Comparison of ENCODE assay signal across 15 cellular contexts in genomic region chr10:129553928-129554327, GRCh38.
A peak's percentile ranks its signal among the peaks of the same experiment; 100 is the strongest.
DNase-seq lines count a peak whose midpoint lies in the region; ATAC-seq and TF ChIP-seq lines count a peak whose summit lies in the region.
"Had no signal": no experiment of that assay in that cellular context is flagged by ENCODE, and none has a peak within 500 bp of the region (broad histone marks: within the 10 kb centered on the region; RNA-seq: fewer than 3 reads in every experiment).

No MANE protein-coding gene starts in this region.

- H3K27ac ChIP-seq in BLaER1 (peak overlapping the region; percentile 81), OCI-LY1 (ENCODE audit: low read depth, low read length, poor library complexity, severe bottlenecking) (peak overlapping the region; percentile 93)
- H3K27ac ChIP-seq: GM23248 had no signal

- H3K79me2 ChIP-seq in OCI-LY1 (ENCODE audit: insufficient read depth, low read length): no peaks in the 10 kb centered on the region

- no peak overlapping the region for H2AFZ ChIP-seq in OCI-LY1 (ENCODE audit: low read length)
- H2AFZ ChIP-seq: GM23248 had no signal

- ATAC-seq in left lobe of liver (no peak), GM19455 (IDR thresholded peaks at IDR 0.05; ENCODE audit: unreplicated experiment) (no peak)

- DNase-seq in left lobe of liver (ENCODE audit: low spot score) (peak; percentile 37), G401 (ENCODE audit: low spot score) (no peak)
- DNase-seq in NK-92 treated with Interleukin-12 subunit alpha and Interleukin-12 subunit beta, amount 100 ng/mL, for 24 hours (lab: John Stamatoyannopoulos, UW): no peak
- DNase-seq: C1 segment of cervical spinal cord; Calu3; CD4-positive, alpha-beta memory T cell; COR-L47; DMS53; DMS79 treated with DMSO at 0.1 percent for 48 hours; GM23248; H7; HCEC 1CT had no signal

- H4K20me1 ChIP-seq in BLaER1 (no peaks in the 10 kb centered on the region), OCI-LY1 (ENCODE audit: insufficient read depth, low read length) (no peaks in the 10 kb centered on the region)

- no peaks in the 10 kb centered on the region for H3K27me3 ChIP-seq in BLaER1
- no peaks in the 10 kb centered on the region for H3K27me3 ChIP-seq in OCI-LY1 (ENCODE audit: insufficient read depth, low read length)

- H3K36me3 ChIP-seq in BLaER1 (peaks cover 56% of the 10 kb centered on the region), OCI-LY1 (ENCODE audit: insufficient read depth, low read length) (peaks cover 6% of the 10 kb centered on the region)

- no peak overlapping the region for H3K9ac ChIP-seq in BLaER1
- H3K9ac ChIP-seq in OCI-LY1 (ENCODE audit: low read length): peak overlapping the region; percentile 65; the same call in 1 of the 2 replicates
- H3K9ac ChIP-seq: GM23248 had no signal

- H3K4me3 ChIP-seq in BLaER1 (no peak overlapping the region), OCI-LY1 (ENCODE audit: low read depth, low read length, poor library complexity, severe bottlenecking) (no peak overlapping the region)
- H3K4me3 ChIP-seq: GM23248 had no signal

- H3F3A ChIP-seq in OCI-LY1 (ENCODE audit: insufficient read depth, low read length): no peaks in the 10 kb centered on the region

- TF ChIP-seq CTCF in OCI-LY1 (IDR thresholded peaks at IDR 0.05; ENCODE audit: low read length): no peak

- in situ Hi-C loops in G401 (cut with HindIII; ENCODE audit: low sequenced_read_pairs): no loop called here

- H3K4me2 ChIP-seq in BLaER1 (peak overlapping the region; percentile 74), OCI-LY1 (ENCODE audit: low read length) (no peak overlapping the region)

- H3K4me1 ChIP-seq in BLaER1 (peaks cover 46% of the 10 kb centered on the region), OCI-LY1 (ENCODE audit: insufficient read depth, low read length, severe bottlenecking) (peaks cover 41% of the 10 kb centered on the region)

- no peaks in the 10 kb centered on the region for H3K9me2 ChIP-seq in OCI-LY1 (ENCODE audit: low read depth, low read length)

- H3K9me3 ChIP-seq in BLaER1 (peaks cover 32% of the 10 kb centered on the region), OCI-LY1 (ENCODE audit: low read length) (no peaks in the 10 kb centered on the region)
